Comparison of ENCODE assay signal across 23 cellular contexts in genomic region chr6:137213813-137214212, GRCh38. TPM values are rescaled to one million over a fixed set of nuclear protein-coding genes. Genes with fewer than 3 reads are reported as not detected.
A peak's percentile ranks its signal among the peaks of the same experiment; 100 is the strongest.
DNase-seq lines count a peak whose midpoint lies in the region; ATAC-seq and TF ChIP-seq lines count a peak whose summit lies in the region.
"Had no signal": no experiment of that assay in that cellular context is flagged by ENCODE, and none has a peak within 500 bp of the region (broad histone marks: within the 10 kb centered on the region; RNA-seq: fewer than 3 reads in every experiment).

No MANE protein-coding gene starts in this region.

- no peak for TF ChIP-seq POLR2A in heart left ventricle (IDR thresholded peaks at IDR 0.05)
- TF ChIP-seq POLR2A in thyroid gland (IDR thresholded peaks at IDR 0.05) = no peak

- H3K27me3 ChIP-seq in heart left ventricle (no peaks in the 10 kb centered on the region), lung (ENCODE audit: control insufficient read depth, insufficient read depth) (no peaks in the 10 kb centered on the region), thyroid gland (no peaks in the 10 kb centered on the region)

- DNase-seq in heart left ventricle = no peak
- DNase-seq in Right ventricle myocardium superior = no peak
- no peak for DNase-seq in lung (ENCODE audit: low spot score)
- DNase-seq in thyroid gland = no peak
- DNase-seq in stimulated activated CD4-positive, alpha-beta T cell treated with anti-CD3 and anti-CD28 coated beads, Interleukin-1b, Interleukin-23, amount 100 ng/mL, for 48 hours = no peak
- DNase-seq: activated CD4-positive, alpha-beta T cell treated with anti-CD3 and anti-CD28 coated beads, Interleukin-2, amount 50 U/mL, for 1 hour; activated naive CD4-positive, alpha-beta T cell treated with Interleukin-2 at 50 U/mL for 16 hours; DND-41; NCI-H1436; NCI-H2171 treated with DMSO at 0.1 percent for 48 hours; NCI-H82; posterior cingulate gyrus; SK-N-SH had no signal

- H3K9me3 Mint-ChIP-seq in dendritic cell treated with granulocyte-macrophage colony-stimulating factor and Interleukin-4, amounts not matched to agents 40 ng/mL and 50 ng/mL, for 4 days = peaks cover 13% of the 10 kb centered on the region

- H3K4me1 Mint-ChIP-seq in dendritic cell treated with granulocyte-macrophage colony-stimulating factor and Interleukin-4, amounts not matched to agents 40 ng/mL and 50 ng/mL, for 4 days (ENCODE audit: low read depth) = peaks cover 77% of the 10 kb centered on the region

- peak overlapping the region in 10 of 12 donors; percentile 1 to 98 (median 53) for H3K4me3 ChIP-seq in heart left ventricle
- H3K4me3 ChIP-seq in lung = no peak overlapping the region
- H3K4me3 ChIP-seq in thyroid gland (replicated peaks in 1 of 3) = no peak overlapping the region
- H3K4me3 ChIP-seq: A549 had no signal

- no peak for TF ChIP-seq CTCF in heart left ventricle (IDR thresholded peaks at IDR 0.05)
- no peak for TF ChIP-seq CTCF in lung (IDR thresholded peaks at IDR 0.05; ENCODE audit: control extremely low read depth, extremely low read depth)
- TF ChIP-seq CTCF in thyroid gland (IDR thresholded peaks at IDR 0.05) = no peak

- peaks cover 93% of the 10 kb centered on the region for H3K36me3 Mint-ChIP-seq in dendritic cell treated with granulocyte-macrophage colony-stimulating factor and Interleukin-4, amounts not matched to agents 40 ng/mL and 50 ng/mL, for 4 days (ENCODE audit: low read depth)

- H3K36me3 ChIP-seq in heart left ventricle (peaks cover 0 to 29% (median 0%) of the 10 kb centered on the region in 9 donors), lung (ENCODE audit: control insufficient read depth in 2 of 2, insufficient read depth in 2 of 2, low read length in 2 of 2) (peaks cover 0 to 1% of the 10 kb centered on the region in 2 donors), thyroid gland (no peaks in the 10 kb centered on the region)

- intact Hi-C loops in heart left ventricle (cut with DNase I) (loop anchor here in 2 of 10 donors (10.0 kb wide), 1 partner anchor 101 kb away; no protein-coding TSS in a partner anchor), Right ventricle myocardium superior (cut with DNase I) (no loop called here), thyroid gland (cut with DNase I) (no loop called here)
- intact Hi-C loops in dendritic cell treated with granulocyte-macrophage colony-stimulating factor and Interleukin-4, amounts not matched to agents 40 ng/mL and 50 ng/mL, for 4 days (cut with micrococcal nuclease) = loop anchor here (5.0 kb wide), 1 partner anchor 33 kb away; no protein-coding TSS in a partner anchor

- no peaks in the 10 kb centered on the region for H3K27me3 Mint-ChIP-seq in dendritic cell treated with granulocyte-macrophage colony-stimulating factor and Interleukin-4, amounts not matched to agents 40 ng/mL and 50 ng/mL, for 4 days

- peaks cover 8 to 92% (median 81%) of the 10 kb centered on the region in 12 donors for H3K4me1 ChIP-seq in heart left ventricle
- peaks cover 16 to 35% of the 10 kb centered on the region in 2 donors for H3K4me1 ChIP-seq in lung (ENCODE audit: control insufficient read depth in 2 of 2, insufficient read depth in 2 of 2, low read length in 2 of 2)
- peaks cover 75 to 80% of the 10 kb centered on the region in 2 donors for H3K4me1 ChIP-seq in thyroid gland

- H3K27ac ChIP-seq in heart left ventricle (peak overlapping the region; percentile 27 to 100 (median 60)), lung (ENCODE audit: low read depth in 1 of 2, low read length in 1 of 2) (peak overlapping the region; percentile 55 to 69), thyroid gland (peak overlapping the region in 2 of 3 donors; percentile 41 to 42)
- H3K27ac ChIP-seq: C4-2B had no signal

- H3K9me3 ChIP-seq in heart left ventricle (peaks cover 0 to 10% (median 0%) of the 10 kb centered on the region in 12 donors), lung (ENCODE audit: control insufficient read depth in 2 of 2, insufficient read depth in 1 of 2, low read length in 1 of 2) (no peaks in the 10 kb centered on the region), thyroid gland (no peaks in the 10 kb centered on the region)
- H3K9me3 ChIP-seq: A549, SK-N-SH had no signal

- H3K27ac Mint-ChIP-seq in dendritic cell treated with granulocyte-macrophage colony-stimulating factor and Interleukin-4, amounts not matched to agents 40 ng/mL and 50 ng/mL, for 4 days = peak overlapping the region; percentile 60

- peak overlapping the region; percentile 63 for H3K4me3 Mint-ChIP-seq in dendritic cell treated with granulocyte-macrophage colony-stimulating factor and Interleukin-4, amounts not matched to agents 40 ng/mL and 50 ng/mL, for 4 days

- WGBS in heart left ventricle, 4 donors = 17 to 41% (median 27%) methylated on average over 2 of the region's 2 CpGs
- 47 to 49% methylated on average over 2 of the region's 2 CpGs for WGBS in lung, 2 donors
- WGBS in thyroid gland, 2 donors = 76 to 79% methylated on average over 2 of the region's 2 CpGs

- no peak for ATAC-seq in heart left ventricle
- no peak for ATAC-seq in Right ventricle myocardium superior (ENCODE audit: poor library complexity)
- ATAC-seq in lung (ENCODE audit: insufficient read depth, low FRiP score) = no peak
- no peak for ATAC-seq in GM18517 (IDR thresholded peaks at IDR 0.05; ENCODE audit: unreplicated experiment)
- no peak for ATAC-seq in HG03175 (IDR thresholded peaks at IDR 0.05; ENCODE audit: unreplicated experiment)
- ATAC-seq: A549, Panc1 had no signal

RNA-seq across cellular contexts. Expression of gene IFNGR1, which starts 5.4 kb away (rescaled TPM):
- total RNA-seq in heart left ventricle = 100 to 1,000 TPM in 3 of 9 donors, 10 to 100 TPM in 6; 68.6 to 152 (median 79.2) TPM
- polyA plus RNA-seq in heart left ventricle = 10 to 100 TPM; 75.4 to 90.9 TPM
- total RNA-seq in Right ventricle myocardium superior = 99.9 TPM
- total RNA-seq in lung = 100 to 1,000 TPM; 134 to 165 TPM
- polyA plus RNA-seq in lung = 100 to 1,000 TPM; 108 to 327 TPM
- total RNA-seq in thyroid gland = 100 to 1,000 TPM in 2 of 4 donors, 10 to 100 TPM in 2; 73.9 to 138 (median 113) TPM

RNA-seq across cellular contexts. Expression of gene IL22RA2, which starts 40.4 kb away (rescaled TPM):
- total RNA-seq in heart left ventricle (under 1 TPM in 1 of 9 donors, not detected in 8; 0.21 TPM), Right ventricle myocardium superior (not detected), lung (under 1 TPM in 1 of 2 donors, not detected in 1; 0.20 TPM), thyroid gland (not detected)
- polyA plus RNA-seq in heart left ventricle (under 1 TPM in 1 of 2 donors, not detected in 1; 0.03 TPM), lung (under 1 TPM in 1 of 2 donors, not detected in 1; 0.02 TPM)
- total RNA-seq: dermis blood vessel endothelial cell, HT1080, myocyte, ureter had no signal
- polyA plus RNA-seq: A549, SK-N-SH had no signal

Comparison
In these comparisons a context has a peak if more than half of its experiments do, and no peak if none do; other contexts are left out.
1. H3K4me3 ChIP-seq: peak in heart left ventricle (10 of 12); none in lung (single experiment) and thyroid gland (0 of 3).
2. Peak in every context shown above with its lines, with median percentiles within 50 percentile points of each other: H3K27ac ChIP-seq.